1 cellular context compared by ENCODE assay signal in genomic region chr5:14402424-14402823, GRCh38.
TF ChIP-seq lines count a peak whose summit lies in the region.

No MANE protein-coding gene starts in this region.

TF ChIP-seq in HEK293, 187 proteins besides CTCF, POLR2A, EP300 and RAD21 (continued from another document):
- TF ChIP-seq HIC1 (tag by site-specific recombination; IDR thresholded peaks at IDR 0.05) (no peak), ZNF211 (tag by site-specific recombination; IDR thresholded peaks at IDR 0.05; ENCODE audit: low read depth) (peak; percentile 87), ZNF549 (tag by site-specific recombination; IDR thresholded peaks at IDR 0.05) (no peak), TCF7L2 (IDR thresholded peaks at IDR 0.05; ENCODE audit: borderline replicate concordance, low read depth, low read length) (no peak), ZNF571 (tag by site-specific recombination; IDR thresholded peaks at IDR 0.05) (no peak), ZNF645 (tag by site-specific recombination; IDR thresholded peaks at IDR 0.05) (peak; percentile 28; the same call in 1 of the 2 replicates), ZNF558 (tag by site-specific recombination; IDR thresholded peaks at IDR 0.05) (no peak), ZNF660 (tag by site-specific recombination; IDR thresholded peaks at IDR 0.05) (no peak), ZNF530 (tag by site-specific recombination; IDR thresholded peaks at IDR 0.05; ENCODE audit: low read depth) (no peak), KLF10 (tag by site-specific recombination; IDR thresholded peaks at IDR 0.05) (no peak), ZNF280C (tag by site-specific recombination; IDR thresholded peaks at IDR 0.05) (0 out of 2 replicates have a peak, but pooled peaks have one; percentile 20), ZNF521 (tag by site-specific recombination; IDR thresholded peaks at IDR 0.05) (0 out of 2 replicates have a peak, but pooled peaks have one; percentile 73), ZNF148 (tag by site-specific recombination; IDR thresholded peaks at IDR 0.05; ENCODE audit: borderline replicate concordance) (no peak), ZNF76 (tag by site-specific recombination; IDR thresholded peaks at IDR 0.05; ENCODE audit: borderline replicate concordance, low read depth) (no peak), ZNF398 (tag by site-specific recombination; IDR thresholded peaks at IDR 0.05) (no peak), MEIS1 (CRISPR knock-in tag; IDR thresholded peaks at IDR 0.05; ENCODE audit: borderline replicate concordance) (no peak), ZNF626 (tag by site-specific recombination; IDR thresholded peaks at IDR 0.05) (no peak), YY2 (tag by site-specific recombination; IDR thresholded peaks at IDR 0.05) (peak; percentile 15; the same call in 1 of the 2 replicates), ZNF112 (tag by site-specific recombination; IDR thresholded peaks at IDR 0.05) (no peak)
TF ChIP-seq in HEK293: peak in this region for 6.
